Comparison of ENCODE assay signal across 16 cellular contexts in genomic region chr9:108377382-108377781, GRCh38.
"Had no signal": no experiment of that assay in that cellular context is flagged by ENCODE, and none has a peak within 500 bp of the region (broad histone marks: within the 10 kb centered on the region; RNA-seq: fewer than 3 reads in every experiment).

No MANE protein-coding gene starts in this region.

- DNase-seq: colonic mucosa; dermis blood vessel endothelial cell; erythroblast; foreskin keratinocyte; head of caudate nucleus; mucosa of descending colon; naive thymus-derived CD8-positive, alpha-beta T cell; ovary; right cardiac atrium; small intestine; stimulated activated CD4-positive, alpha-beta T cell treated with anti-CD3 and anti-CD28 coated beads, Interleukin-12 subunit alpha, Interleukin-12 subunit beta, amount 100 ng/mL, for 4 hours; stimulated activated naive CD4-positive, alpha-beta T cell treated with Interleukin-2 at 50 U/mL for 16 hours; uterus had no signal

- H3K27me3 Mint-ChIP-seq: type B pancreatic cell had no signal

- H3K27ac Mint-ChIP-seq: naive thymus-derived CD8-positive, alpha-beta T cell; type B pancreatic cell had no signal

- H3K4me1 Mint-ChIP-seq: naive thymus-derived CD8-positive, alpha-beta T cell had no signal

- H3K4me3 Mint-ChIP-seq: naive thymus-derived CD8-positive, alpha-beta T cell; neural crest cell; type B pancreatic cell had no signal

- H3K9me3 Mint-ChIP-seq: neural crest cell, type B pancreatic cell had no signal

- H3K4me3 ChIP-seq: colonic mucosa, hepatocyte, mucosa of descending colon, ovary, uterus had no signal

- H3K36me3 Mint-ChIP-seq: type B pancreatic cell had no signal

- H3K36me3 ChIP-seq: colonic mucosa, ovary, uterus had no signal

- H3K27me3 ChIP-seq: colonic mucosa, foreskin keratinocyte, hepatocyte, ovary, uterus had no signal

- H3K27ac ChIP-seq: colonic mucosa, foreskin keratinocyte, hepatocyte, ovary, uterus had no signal
